In genomic region chr3:166052440-166052839, GRCh38 we compare ENCODE assay signal across 25 cellular contexts.
A peak's percentile ranks its signal among the peaks of the same experiment; 100 is the strongest.
DNase-seq lines count a peak whose midpoint lies in the region; ATAC-seq and TF ChIP-seq lines count a peak whose summit lies in the region.
"Had no signal": no experiment of that assay in that cellular context is flagged by ENCODE, and none has a peak within 500 bp of the region (broad histone marks: within the 10 kb centered on the region; RNA-seq: fewer than 3 reads in every experiment).

No MANE protein-coding gene starts in this region.

- H3K36me3 ChIP-seq in sigmoid colon = no peaks in the 10 kb centered on the region
- H3K36me3 ChIP-seq: adrenal gland, colonic mucosa, heart left ventricle, tibial artery had no signal

- H3K27ac ChIP-seq in sigmoid colon = no peak overlapping the region
- H3K27ac ChIP-seq: adrenal gland, colonic mucosa, heart left ventricle, KMS-11, tibial artery had no signal

- in situ Hi-C loops in SK-MEL-5 (cut with HindIII; ENCODE audit: low pct_unique_long_range_greater_than_20kb, low sequenced_read_pairs) = no loop called here

- peaks cover 0 to 3% (median 0%) of the 10 kb centered on the region in 4 donors for H3K9me3 ChIP-seq in sigmoid colon
- H3K9me3 ChIP-seq: adrenal gland, colonic mucosa, tibial artery had no signal

- DNase-seq in HT-29 (ENCODE audit: low spot score) (peak; percentile 41), SK-MEL-5 (ENCODE audit: low read depth, low spot score) (peak; percentile 28), iPS-NIHi11 (ENCODE audit: low spot score) (peak; percentile 23), OCI-M2 (lab: John Stamatoyannopoulos, UW; ENCODE audit: unreplicated experiment) (no peak), sigmoid colon (no peak)
- DNase-seq: activated CD4-positive, alpha-beta T cell treated with anti-CD3 and anti-CD28 coated beads, Interleukin-2, amount 50 U/mL, for 4 hours; activated gamma-delta T cell treated with Interleukin-2 at 50 U/mL for 16 hours; adrenal gland; CD8-positive, alpha-beta T cell; colonic mucosa; DMS79 treated with DMSO at 0.1 percent for 48 hours; heart left ventricle; immature natural killer cell; mucosa of descending colon; MV-4-11; NCI-H187 treated with DMSO at 0.1 percent for 48 hours; NCI-H510A; posterior cingulate gyrus; Right ventricle myocardium superior; stimulated activated naive CD8-positive, alpha-beta T cell treated with anti-CD3 and anti-CD28 coated beads, Interleukin-15, Interleukin-2, amounts not matched to agents 100 U/mL and 50 U/mL, for 24 hours; T-helper 17 cell; tibial artery had no signal

- no peaks in the 10 kb centered on the region for H3K4me1 ChIP-seq in sigmoid colon
- H3K4me1 ChIP-seq: adrenal gland, colonic mucosa, heart left ventricle, tibial artery had no signal

- H3K4me3 ChIP-seq in sigmoid colon = no peak overlapping the region
- H3K4me3 ChIP-seq: adrenal gland, colonic mucosa, heart left ventricle, mucosa of descending colon, tibial artery had no signal

- TF ChIP-seq EP300 in sigmoid colon (IDR thresholded peaks at IDR 0.05) = no peak

- no peak for ATAC-seq in GM19324 (IDR thresholded peaks at IDR 0.05; ENCODE audit: low FRiP score, unreplicated experiment)
- ATAC-seq: CD8-positive, alpha-beta T cell; heart left ventricle; mucosa of descending colon; stimulated activated naive CD8-positive, alpha-beta T cell treated with anti-CD3 and anti-CD28 coated beads, Interleukin-15, Interleukin-2, amounts not matched to agents 100 U/mL and 50 U/mL, for 24 hours; T-helper 17 cell had no signal

- intact Hi-C loops in sigmoid colon (cut with DNase I) = no loop called here

- H3K27me3 ChIP-seq in sigmoid colon = no peaks in the 10 kb centered on the region
- H3K27me3 ChIP-seq: adrenal gland, colonic mucosa, heart left ventricle, tibial artery had no signal

- TF ChIP-seq CTCF in GM12872 (IDR thresholded peaks at IDR 0.05; ENCODE audit: insufficient read depth, low read depth, low read length) = 0 out of 3 replicates have a peak, but pooled peaks have one; percentile 20
- TF ChIP-seq CTCF in sigmoid colon (IDR thresholded peaks at IDR 0.05) = no peak

- TF ChIP-seq POLR2A in sigmoid colon (IDR thresholded peaks at IDR 0.05) = no peak

- WGBS in sigmoid colon, 2 donors = 67 to 82% methylated on average over 5 of the region's 5 CpGs

Comparison
In these comparisons a context has a peak if more than half of its experiments do, and no peak if none do; other contexts are left out.
1. DNase-seq: peak in HT-29 (single experiment), SK-MEL-5 (single experiment) and iPS-NIHi11 (single experiment); none in OCI-M2 (single experiment) and sigmoid colon (single experiment).